ENCODE assay signal across 1 cellular context in the genomic region with DNA sequence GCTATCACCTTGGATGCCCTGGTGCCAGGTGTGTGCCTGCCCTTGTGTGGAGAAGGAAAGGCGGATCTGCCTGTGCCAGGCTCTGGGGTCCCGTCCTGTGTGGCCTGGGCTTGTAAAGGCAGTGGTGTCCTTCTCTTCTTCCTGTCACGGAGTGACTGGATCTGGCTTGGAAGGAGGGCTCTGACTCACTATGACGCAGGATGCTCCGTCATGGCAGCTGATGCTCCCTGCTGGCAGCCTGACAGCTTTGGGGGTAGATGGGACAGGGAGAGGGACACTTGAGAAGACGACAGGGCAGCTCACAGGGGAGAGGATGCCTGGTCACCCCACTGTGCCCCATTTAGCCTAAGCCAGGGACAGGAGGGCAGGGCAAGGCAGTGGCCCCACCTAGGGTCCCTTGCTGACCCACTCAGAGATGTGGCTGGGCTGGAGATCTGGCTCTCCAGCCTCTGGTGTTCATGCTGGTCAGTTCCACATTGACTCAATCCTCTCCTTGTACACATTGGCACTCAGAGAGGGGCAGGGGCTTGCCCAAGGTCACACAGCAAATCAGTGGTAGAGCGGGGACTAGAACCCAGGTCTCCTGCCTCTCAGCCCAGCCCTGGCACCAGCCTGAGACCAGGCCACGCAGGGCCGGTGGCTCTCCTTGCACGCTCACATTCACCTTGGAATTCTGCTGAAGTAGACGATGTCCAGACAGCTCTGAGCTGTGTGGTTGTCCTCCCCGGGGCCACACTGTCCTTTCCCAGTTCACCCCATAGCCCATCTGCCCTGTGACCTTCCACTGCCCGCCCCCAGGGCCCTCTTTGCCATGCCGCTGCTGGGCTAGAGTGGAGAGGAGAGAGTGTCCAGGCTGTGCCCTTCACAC.
TF ChIP-seq lines count a peak whose summit lies in the region.

No MANE protein-coding gene starts in this region.

TF ChIP-seq in GM12891, 5 proteins besides CTCF, POLR2A, EP300 and RAD21 (continued from another document):
- TF ChIP-seq PAX5 (IDR thresholded peaks at IDR 0.05; ENCODE audit: insufficient read depth, low read length, severe bottlenecking) = no peak
- TF ChIP-seq TAF1 (IDR thresholded peaks at IDR 0.05; ENCODE audit: low read depth, low read length) = no peak
